ENCODE assay signal across 11 cellular contexts in the genomic region with DNA sequence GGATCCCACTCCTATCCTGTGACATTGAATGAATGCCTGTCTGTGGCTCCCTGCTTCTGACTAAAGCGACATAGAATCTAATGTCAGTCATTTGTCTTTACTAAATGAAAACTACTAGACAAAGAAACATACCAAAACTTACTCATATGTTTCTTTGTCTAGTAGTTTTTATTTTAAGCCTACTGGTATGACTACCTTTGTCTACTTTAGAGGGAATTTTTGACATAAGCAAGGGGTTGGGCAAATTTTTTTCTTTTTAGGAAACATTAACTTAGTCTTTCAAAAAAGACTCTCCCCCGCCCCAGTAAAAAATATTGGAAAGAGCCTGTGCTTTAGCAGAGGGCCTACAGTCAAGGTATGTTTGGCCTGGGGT. TPM values are rescaled to one million over a fixed set of nuclear protein-coding genes. Genes with fewer than 3 reads are reported as not detected.
A peak's percentile ranks its signal among the peaks of the same experiment; 100 is the strongest.
DNase-seq lines count a peak whose midpoint lies in the region; ATAC-seq, FAIRE-seq and TF ChIP-seq lines count a peak whose summit lies in the region.
"Had no signal": no experiment of that assay in that cellular context is flagged by ENCODE, and none has a peak within 500 bp of the region (broad histone marks: within the 10 kb centered on the region; RNA-seq: fewer than 3 reads in every experiment).

No MANE protein-coding gene starts in this region.

- no peak for ATAC-seq in RWPE2 (ENCODE audit: low read depth)
- ATAC-seq in HG02852 (IDR thresholded peaks at IDR 0.05; ENCODE audit: unreplicated experiment): no peak

- H3K36me3 ChIP-seq in cardiac muscle cell (no peaks in the 10 kb centered on the region), RWPE2 (ENCODE audit: low read depth) (no peaks in the 10 kb centered on the region), keratinocyte (ENCODE audit: control insufficient read depth in 2 of 2, extremely low read depth in 1 of 2, insufficient read depth in 2 of 2, low read length in 2 of 2) (no peaks in the 10 kb centered on the region), transverse colon (no peaks in the 10 kb centered on the region)

- TF ChIP-seq CTCF in cardiac muscle cell (IDR thresholded peaks at IDR 0.05; ENCODE audit: low read depth, low read length) (no peak), RWPE2 (IDR thresholded peaks at IDR 0.05; ENCODE audit: poor library complexity, severe bottlenecking) (no peak), keratinocyte (optimal IDR thresholded peaks at IDR 0.05 in 1 of 3, IDR thresholded peaks at IDR 0.05 in 1 of 3, conservative IDR thresholded peaks at IDR 0.05 in 1 of 3; ENCODE audit: extremely low read depth in 1 of 3, insufficient read depth in 2 of 3, low read length in 3 of 3) (no peak), transverse colon (IDR thresholded peaks at IDR 0.05) (no peak)

- H3K4me3 ChIP-seq in cardiac muscle cell (no peak overlapping the region), RWPE2 (ENCODE audit: severe bottlenecking) (no peak overlapping the region), keratinocyte (ENCODE audit: control insufficient read depth in 2 of 3, extremely low read depth in 1 of 3, insufficient read depth in 2 of 3, low read depth in 1 of 3, low read length in 3 of 3) (no peak overlapping the region), transverse colon (no peak overlapping the region)

- no peak for TF ChIP-seq POLR2A in transverse colon (IDR thresholded peaks at IDR 0.05)

- no peak for DNase-seq in cardiac muscle cell (ENCODE audit: low read depth in 1 of 2, low spot score in 1 of 2)
- no peak for DNase-seq in cardiac septum (ENCODE audit: low spot score)
- no peak for DNase-seq in RWPE2 (ENCODE audit: low spot score)
- no peak for DNase-seq in keratinocyte (ENCODE audit: low read depth, low spot score)
- DNase-seq in transverse colon: no peak
- no peak for DNase-seq in mesenteric fat pad (ENCODE audit: low spot score)
- no peak for DNase-seq in DMS114 treated with DMSO at 0.1 percent for 48 hours (lab: John Stamatoyannopoulos, UW; ENCODE audit: unreplicated experiment)
- DNase-seq: activated effector memory CD4-positive, alpha-beta T cell treated with Interleukin-2 at 50 U/mL for 16 hours; effector CD4-positive, alpha-beta T cell; NCI-H510A treated with DMSO at 0.1 percent for 48 hours had no signal

- TF ChIP-seq EP300 in transverse colon (IDR thresholded peaks at IDR 0.05; ENCODE audit: low read depth): no peak

- in situ Hi-C loops in transverse colon (cut with MboI; ENCODE audit: low pct_ligation_motif_present in 1 of 4, low pct_unique_long_range_greater_than_20kb in 1 of 4, low sequenced_read_pairs in 3 of 4): loop anchor here in 1 of 4 donors (25.0 kb wide), 1 partner anchor 526 kb away; no protein-coding TSS in a partner anchor

- no peaks in the 10 kb centered on the region for H3K9me1 ChIP-seq in keratinocyte (ENCODE audit: control insufficient read depth, extremely low read depth, insufficient read depth, low read length)

- H3K27ac ChIP-seq in cardiac muscle cell (peak overlapping the region; percentile 88), RWPE2 (ENCODE audit: poor library complexity, severe bottlenecking) (peak overlapping the region; percentile 27), keratinocyte (ENCODE audit: control insufficient read depth, insufficient read depth, low read length) (peak overlapping the region; percentile 17), transverse colon (peak overlapping the region; percentile 68 to 75 (median 74))

- peaks cover 91% of the 10 kb centered on the region for H3K79me2 ChIP-seq in keratinocyte (ENCODE audit: control insufficient read depth, insufficient read depth, low read length)

- H3K4me2 ChIP-seq in keratinocyte (ENCODE audit: control insufficient read depth, extremely low read depth, insufficient read depth, low read depth, low read length): no peak overlapping the region

- FAIRE-seq in keratinocyte (lab: Jason Lieb, UNC): peak; percentile 17

- H3K9me3 ChIP-seq in cardiac muscle cell (ENCODE audit: low read depth) (no peaks in the 10 kb centered on the region), RWPE2 (ENCODE audit: severe bottlenecking) (no peaks in the 10 kb centered on the region), keratinocyte (ENCODE audit: control insufficient read depth, low read depth, low read length) (no peaks in the 10 kb centered on the region), transverse colon (no peaks in the 10 kb centered on the region)

- H3K4me1 ChIP-seq in cardiac muscle cell (ENCODE audit: low read depth) (peaks cover 39% of the 10 kb centered on the region), RWPE2 (ENCODE audit: insufficient read depth, poor library complexity, severe bottlenecking) (peaks cover 11% of the 10 kb centered on the region), keratinocyte (ENCODE audit: control insufficient read depth, extremely low read depth, insufficient read depth, low read length) (peaks cover 19% of the 10 kb centered on the region), transverse colon (peaks cover 24 to 71% (median 47%) of the 10 kb centered on the region in 4 donors)

- WGBS in transverse colon (ENCODE audit: low coverage in 1 of 2), 2 donors: 67 to 79% methylated on average over 2 of the region's 2 CpGs

- H3K9ac ChIP-seq in keratinocyte (ENCODE audit: control insufficient read depth, extremely low read depth, insufficient read depth, low read length): no peak overlapping the region

- no peak overlapping the region for H2AFZ ChIP-seq in keratinocyte (ENCODE audit: control insufficient read depth, low read length)

- H3K27me3 ChIP-seq in cardiac muscle cell (no peaks in the 10 kb centered on the region), RWPE2 (ENCODE audit: insufficient read depth, poor library complexity, severe bottlenecking) (no peaks in the 10 kb centered on the region), keratinocyte (ENCODE audit: control insufficient read depth, extremely low read depth, insufficient read depth, low read length) (no peaks in the 10 kb centered on the region), transverse colon (no peaks in the 10 kb centered on the region)

- intact Hi-C loops in cardiac septum (cut with DNase I) (no loop called here), transverse colon (cut with DNase I; ENCODE audit: low total_unique reads) (no loop called here)

- dilution Hi-C loops in keratinocyte (cut with MboI; ENCODE audit: extremely low pct_ligation_motif_present, low sequenced_read_pairs): no loop called here

- H4K20me1 ChIP-seq in keratinocyte (ENCODE audit: control insufficient read depth, extremely low read depth, insufficient read depth, low read length): no peaks in the 10 kb centered on the region

RNA-seq across cellular contexts. Expression of a gene that starts 4.9 kb away (rescaled TPM):
- total RNA-seq in cardiac muscle cell (63.1 and 71.1 TPM in 2 replicates), cardiac septum (318 TPM), transverse colon (10 to 100 TPM; 40.4 to 71.0 (median 57.6) TPM), mesenteric fat pad (103 TPM)
- polyA plus RNA-seq in cardiac muscle cell (46.1 and 73.3 TPM in 2 replicates), keratinocyte (40.4 to 56.8 TPM (median 41.3 TPM) in 3 replicates)
- 29.8 TPM for polyA plus RNA-seq in keratinocyte (2011; ENCODE audit: low read depth)
- 30.0 and 75.8 TPM in 2 replicates for polyA plus RNA-seq in keratinocyte (2011; cell fraction: cytosol; rRNA removed)
- 40.0 and 47.9 TPM in 2 replicates for polyA plus RNA-seq in keratinocyte (2011; cell fraction: nucleus; rRNA removed)
- 19.9 and 21.2 TPM in 2 replicates for polyA plus RNA-seq in keratinocyte (2012; ENCODE audit: low replicate concordance)
- polyA minus RNA-seq in keratinocyte: 7.9 to 95.7 TPM (median 61.2 TPM) in 3 replicates
- polyA minus RNA-seq in keratinocyte (2011; cell fraction: cytosol; rRNA and poly(A)+ RNA removed): 45.1 TPM
- 22.3 and 61.3 TPM in 2 replicates for polyA minus RNA-seq in keratinocyte (2011; cell fraction: nucleus; rRNA and poly(A)+ RNA removed)

Comparison
In these comparisons a context has a peak if more than half of its experiments do, and no peak if none do; other contexts are left out.
1. H3K27ac ChIP-seq: peak in every context shown above with its lines; median percentile 88 in cardiac muscle cell; 74 in transverse colon; 27 in RWPE2; 17 in keratinocyte.